Comparison of ENCODE assay signal across 6 cellular contexts in genomic region chr22:25625684-25626083, GRCh38.
DNase-seq lines count a peak whose midpoint lies in the region; ATAC-seq, FAIRE-seq and TF ChIP-seq lines count a peak whose summit lies in the region.
"Not testable (repeated sequence)": the region's sequence is repeated elsewhere in the genome, so short reads cannot be mapped to it uniquely, and the experiment has no call there.

No MANE protein-coding gene starts in this region.

- not testable (repeated sequence) for TF ChIP-seq EP300 in K562 (IDR thresholded peaks at IDR 0.05; ENCODE audit: low read length)

- in situ Hi-C loops in K562 (cut with MboI): not testable (repeated sequence)

- not testable (repeated sequence) for H4K8ac ChIP-seq in neuronal stem cell (ENCODE audit: low read depth, low read length)

- H3K9ac ChIP-seq in K562 (ENCODE audit: insufficient read depth in 1 of 2, low read depth in 2 of 2, low read length in 2 of 2); neuronal stem cell (ENCODE audit: low read depth, low read length, poor library complexity): not testable (repeated sequence)

- not testable (repeated sequence) for H3K27me3 ChIP-seq in GM23338 (ENCODE audit: insufficient read depth); K562 (ENCODE audit: control insufficient read depth in 2 of 2, insufficient read depth in 2 of 2, low read length in 2 of 2); neuronal stem cell (ENCODE audit: control insufficient read depth in 3 of 3, insufficient read depth in 3 of 3, low read depth in 1 of 3, low read length in 3 of 3)

- H3K4me3 ChIP-seq in GM23338; K562; neuronal stem cell (ENCODE audit: low read length in 2 of 2): not testable (repeated sequence)

- not testable (repeated sequence) for DNase-seq in GM23338 (ENCODE audit: low spot score); activated B cell treated with CpG ODN at 0.5 μM for 24 hours; K562 (ENCODE audit: extremely low read depth in 1 of 4, low spot score in 3 of 4); neuronal stem cell (ENCODE audit: low spot score)

- not testable (repeated sequence) for H3K27ac ChIP-seq in GM23338 (ENCODE audit: low read depth); K562 (ENCODE audit: extremely low read depth, low read depth, low read length); neuronal stem cell (replicated peaks; ENCODE audit: low read length)
- peak overlapping the region; percentile 96 for H3K27ac ChIP-seq in KOPT-K1 (ENCODE audit: low read depth, low read length, poor library complexity, severe bottlenecking)

- not testable (repeated sequence) for H3K4me3 Mint-ChIP-seq in GM23338, nephron
- peak overlapping the region; percentile 32 for H3K4me3 Mint-ChIP-seq in activated B cell treated with CpG ODN at 0.5 μM for 24 hours

- H3K23ac ChIP-seq in neuronal stem cell (ENCODE audit: low read depth, low read length, poor library complexity): not testable (repeated sequence)

- not testable (repeated sequence) for H4K91ac ChIP-seq in neuronal stem cell (ENCODE audit: low read depth, low read length, poor library complexity)

- not testable (repeated sequence) for H2AK5ac ChIP-seq in neuronal stem cell (ENCODE audit: low read depth, low read length)

- CTCF ChIA-PET in activated B cell treated with CpG ODN at 0.5 μM for 24 hours (lab: Charles Lee): interaction anchor here (2.3 kb wide), 1 partner anchor 82 kb away, joined by 16 read pairs; no protein-coding TSS in a partner anchor
- CTCF ChIA-PET in K562 (lab: Yijun Ruan, JAX; ENCODE audit: low intra/inter-chr PET ratio): not testable (repeated sequence)

- H3K4me1 ChIP-seq in GM23338 (ENCODE audit: insufficient read depth) (peaks cover 24% of the 10 kb centered on the region), neuronal stem cell (ENCODE audit: control insufficient read depth in 2 of 2, insufficient read depth in 1 of 2, low read depth in 1 of 2, low read length in 2 of 2) (peaks cover 11 to 24% of the 10 kb centered on the region in 2 donors)
- H3K4me1 ChIP-seq in K562 (replicated peaks in 1 of 2; ENCODE audit: control insufficient read depth in 2 of 2, insufficient read depth in 2 of 2, low read length in 2 of 2): not testable (repeated sequence)

- not testable (repeated sequence) for H3K14ac ChIP-seq in neuronal stem cell (ENCODE audit: low read length)

- H3K4me2 ChIP-seq in GM23338; K562 (ENCODE audit: insufficient read depth, low read length); neuronal stem cell (ENCODE audit: insufficient read depth, low read length, poor library complexity, severe bottlenecking): not testable (repeated sequence)

- WGBS in K562 (ENCODE audit: insufficient coverage, low coverage, missing lambda C conversion rate): 64% methylated on average over 1 of the region's 8 CpGs
- no CpG with 5 or more reads among the region's 8 CpGs for WGBS in neuronal stem cell (ENCODE audit: extremely low coverage in 2 of 2, insufficient read length in 2 of 2, insufficient replicate concordance in 1 of 2), 2 donors

- H2BK15ac ChIP-seq in neuronal stem cell (ENCODE audit: low read length): not testable (repeated sequence)

- not testable (repeated sequence) for TF ChIP-seq POLR2A in K562 (conservative IDR thresholded peaks at IDR 0.05)

- not testable (repeated sequence) for H3K18ac ChIP-seq in neuronal stem cell (ENCODE audit: low read length)

- peaks cover 16% of the 10 kb centered on the region for H4K20me1 ChIP-seq in GM23338 (replicated peaks; ENCODE audit: insufficient read depth)
- not testable (repeated sequence) for H4K20me1 ChIP-seq in K562 (replicated peaks; ENCODE audit: control insufficient read depth, insufficient read depth, low read length)

- H3K36me3 ChIP-seq in GM23338 (ENCODE audit: insufficient read depth); K562 (ENCODE audit: control insufficient read depth, insufficient read depth, low read length); neuronal stem cell (replicated peaks in 1 of 2; ENCODE audit: control insufficient read depth in 2 of 2, insufficient read depth in 2 of 2, low read length in 2 of 2): not testable (repeated sequence)
- peaks cover 30% of the 10 kb centered on the region for H3K36me3 ChIP-seq in KOPT-K1 (ENCODE audit: insufficient read depth, low read length)

- H2BK120ac ChIP-seq in neuronal stem cell (ENCODE audit: low read depth, low read length): not testable (repeated sequence)

- intact Hi-C loops in activated B cell treated with CpG ODN at 0.5 μM for 24 hours (cut with micrococcal nuclease): loop anchor here (1.0 to 5.0 kb wide), 4 partner anchors 17 to 147 kb away; no protein-coding TSS in a partner anchor
- intact Hi-C loops in K562 (cut with micrococcal nuclease): not testable (repeated sequence)

- TF ChIP-seq CTCF in GM23338 (conservative IDR thresholded peaks at IDR 0.05; ENCODE audit: low read depth in 2 of 2); activated B cell treated with CpG ODN at 0.5 μM for 24 hours (IDR thresholded peaks at IDR 0.05); K562 (IDR thresholded peaks at IDR 0.05 in 2 of 3, conservative IDR thresholded peaks at IDR 0.05 in 1 of 3; ENCODE audit: insufficient read depth in 2 of 3, low read depth in 1 of 3, low read length in 3 of 3); nephron (IDR thresholded peaks at IDR 0.05; ENCODE audit: unreplicated experiment in 3 of 3): not testable (repeated sequence)

- H3K4ac ChIP-seq in neuronal stem cell (ENCODE audit: low read length): not testable (repeated sequence)

- TF ChIP-seq RAD21 in K562 (CRISPR knock-in tag; conservative IDR thresholded peaks at IDR 0.05 in 1 of 2, IDR thresholded peaks at IDR 0.05 in 1 of 2): not testable (repeated sequence)

- H3K79me2 ChIP-seq in GM23338 (replicated peaks; ENCODE audit: insufficient read depth): peaks cover 21% of the 10 kb centered on the region
- not testable (repeated sequence) for H3K79me2 ChIP-seq in K562 (ENCODE audit: control insufficient read depth, insufficient read depth, low read length)

- H3K79me1 ChIP-seq in neuronal stem cell (ENCODE audit: low read depth, low read length): not testable (repeated sequence)

- H3K9me3 Mint-ChIP-seq in GM23338, activated B cell treated with CpG ODN at 0.5 μM for 24 hours, nephron: not testable (repeated sequence)

- peaks cover 33% of the 10 kb centered on the region for H3K4me1 Mint-ChIP-seq in GM23338
- H3K4me1 Mint-ChIP-seq in activated B cell treated with CpG ODN at 0.5 μM for 24 hours: peaks cover 31% of the 10 kb centered on the region
- peaks cover 21% of the 10 kb centered on the region for H3K4me1 Mint-ChIP-seq in nephron

- 0 out of 2 replicates have a peak overlapping the region, but pooled peaks have one; percentile 22 for H3K27ac Mint-ChIP-seq in GM23338
- H3K27ac Mint-ChIP-seq in activated B cell treated with CpG ODN at 0.5 μM for 24 hours: peak overlapping the region; percentile 57
- peak overlapping the region; percentile 6 to 56 (median 26) for H3K27ac Mint-ChIP-seq in nephron

- not testable (repeated sequence) for H3K9me3 ChIP-seq in KOPT-K1 (ENCODE audit: insufficient read depth, low read length, poor library complexity, severe bottlenecking); K562 (replicated peaks; ENCODE audit: control insufficient read depth, insufficient read depth, low read depth, low read length); neuronal stem cell (replicated peaks in 1 of 2; ENCODE audit: control insufficient read depth in 2 of 2, insufficient read depth in 1 of 2, low read depth in 1 of 2, low read length in 2 of 2)

- BruUV-seq in K562 (replicated peaks; lab: Mats Ljungman, UMichigan): not testable (repeated sequence)

- not testable (repeated sequence) for H3K9me2 ChIP-seq in GM23338 (ENCODE audit: insufficient read depth)

- not testable (repeated sequence) for FAIRE-seq in K562 (lab: Jason Lieb, UNC)

- not testable (repeated sequence) for ATAC-seq in GM23338; activated B cell treated with CpG ODN at 0.5 μM for 24 hours (ENCODE audit: low read depth); K562

- not testable (repeated sequence) for H3K27me3 Mint-ChIP-seq in GM23338 (ENCODE audit: insufficient read depth, low read depth, poor library complexity); activated B cell treated with CpG ODN at 0.5 μM for 24 hours; nephron (ENCODE audit: low read depth)

- not testable (repeated sequence) for H2AFZ ChIP-seq in GM23338; K562 (ENCODE audit: low read depth, low read length)
- H2AFZ ChIP-seq in neuronal stem cell (ENCODE audit: low read length): peak overlapping the region; percentile 51

- H3F3A ChIP-seq in GM23338 (replicated peaks; ENCODE audit: low read depth): not testable (repeated sequence)

- POLR2A ChIA-PET in activated B cell treated with CpG ODN at 0.5 μM for 24 hours (lab: Charles Lee); K562 (lab: Yijun Ruan, JAX): not testable (repeated sequence)

- not testable (repeated sequence) for H3K36me3 Mint-ChIP-seq in GM23338 (ENCODE audit: low read depth); nephron (ENCODE audit: low read depth)
- H3K36me3 Mint-ChIP-seq in activated B cell treated with CpG ODN at 0.5 μM for 24 hours (ENCODE audit: low read depth): peaks cover 24% of the 10 kb centered on the region

- H2BK5ac ChIP-seq in neuronal stem cell (ENCODE audit: low read length): not testable (repeated sequence)

- not testable (repeated sequence) for H2BK12ac ChIP-seq in neuronal stem cell (ENCODE audit: low read length)

- not testable (repeated sequence) for H3K9me1 ChIP-seq in K562 (ENCODE audit: control insufficient read depth, insufficient read depth, low read length)
